Comparison of ENCODE assay signal across 30 cellular contexts in genomic region chr5:133624316-133624715, GRCh38. TPM values are rescaled to one million over a fixed set of nuclear protein-coding genes. Genes with fewer than 3 reads are reported as not detected.
"Had no signal": no experiment of that assay in that cellular context is flagged by ENCODE, and none has a peak within 500 bp of the region (broad histone marks: within the 10 kb centered on the region; RNA-seq: fewer than 3 reads in every experiment).

No MANE protein-coding gene starts in this region.

- FAIRE-seq: bronchial epithelial cell, TTC549 had no signal

- DNase-seq: activated B cell treated with CpG ODN at 0.5 μM for 24 hours; activated CD4-positive, alpha-beta memory T cell treated with anti-CD3 and anti-CD28 coated beads for 36 hours; activated CD4-positive, alpha-beta T cell treated with anti-CD3 and anti-CD28 coated beads for 4 hours; activated CD4-positive, alpha-beta T cell treated with anti-CD3 and anti-CD28 coated beads, Interleukin-2, amount 10 ng/mL, durations not matched to agents 24 days and 14 days; activated CD4-positive, alpha-beta T cell treated with anti-CD3 and anti-CD28 coated beads, Interleukin-2, amount 50 U/mL, for 1 hour; activated CD4-positive, alpha-beta T cell treated with anti-CD3 and anti-CD28 coated beads, Interleukin-2, amount 50 U/mL, for 4 hours; activated CD4-positive, CD25-positive, alpha-beta regulatory T cell treated with anti-CD3 and anti-CD28 coated beads, Interleukin-2, amount 50 U/mL, for 72 hours; activated CD8-positive, alpha-beta memory T cell treated with anti-CD3 and anti-CD28 coated beads, Interleukin-2, amount 50 U/mL, for 4 hours; activated CD8-positive, alpha-beta T cell treated with anti-CD3 and anti-CD28 coated beads for 36 hours; activated effector memory CD4-positive, alpha-beta T cell treated with Interleukin-2 at 50 U/mL for 16 hours; activated gamma-delta T cell; activated naive CD4-positive, alpha-beta T cell treated with anti-CD3 and anti-CD28 coated beads, Interleukin-2, amount 10 ng/mL, durations not matched to agents 7 days and 5 days; activated naive CD4-positive, alpha-beta T cell treated with Interleukin-2 at 50 U/mL for 16 hours; activated naive CD8-positive, alpha-beta T cell treated with anti-CD3 and anti-CD28 coated beads, Interleukin-2, amount 10 ng/mL, durations not matched to agents 7 days and 5 days; activated naive CD8-positive, alpha-beta T cell treated with anti-CD3 and anti-CD28 coated beads, Interleukin-2, amount 50 U/mL, for 24 hours; activated T-cell treated with anti-CD3 and anti-CD28 coated beads for 4 hours; activated T-cell treated with anti-CD3 and anti-CD28 coated beads, Interleukin-2, amount 50 U/mL, for 24 hours; activated T-cell treated with anti-CD3 and anti-CD28 coated beads, Interleukin-2, amount 50 U/mL, for 48 hours; amygdala; anterior cingulate cortex; caudate nucleus; cerebellar nuclear complex; colonic mucosa; T-helper 2 cell; T-helper 9 cell had no signal

- H3K27me3 ChIP-seq: ascending aorta, colonic mucosa had no signal

- H3K9me3 ChIP-seq: ascending aorta, colonic mucosa had no signal

- ATAC-seq: activated CD8-positive, alpha-beta T cell treated with anti-CD3 and anti-CD28 coated beads for 36 hours had no signal

- H3K4me3 ChIP-seq: ascending aorta, cardiac muscle cell, colonic mucosa had no signal

- H3K4me1 ChIP-seq: ascending aorta, colonic mucosa had no signal

- H3K36me3 ChIP-seq: ascending aorta, cardiac muscle cell, colonic mucosa had no signal

- H3K27ac ChIP-seq: ascending aorta, cardiac muscle cell, colonic mucosa, VCaP had no signal

RNA-seq across cellular contexts. Expression of gene FSTL4, which starts 12.0 kb away (rescaled TPM):
- total RNA-seq: activated CD8-positive, alpha-beta T cell treated with anti-CD3 and anti-CD28 coated beads for 36 hours; bronchial epithelial cell had no signal
- polyA plus RNA-seq: cardiac muscle cell had no signal
